In genomic region chr21:31136891-31137290, GRCh38 we compare ENCODE assay signal across 9 cellular contexts.
DNase-seq lines count a peak whose midpoint lies in the region; ATAC-seq and TF ChIP-seq lines count a peak whose summit lies in the region.
"Had no signal": no experiment of that assay in that cellular context is flagged by ENCODE, and none has a peak within 500 bp of the region (broad histone marks: within the 10 kb centered on the region; RNA-seq: fewer than 3 reads in every experiment).

No MANE protein-coding gene starts in this region.

- no peak for TF ChIP-seq POLR2A in adrenal gland (IDR thresholded peaks at IDR 0.05)

- no peaks in the 10 kb centered on the region for H3K9me3 ChIP-seq in adrenal gland (replicated peaks in 1 of 3)

- peaks cover 27% of the 10 kb centered on the region for H3K4me1 Mint-ChIP-seq in activated naive CD8-positive, alpha-beta T cell treated with anti-CD3 and anti-CD28 coated beads, Interleukin-2, amount 50 U/mL, for 24 hours
- peaks cover 25% of the 10 kb centered on the region for H3K4me1 Mint-ChIP-seq in activated naive CD8-positive, alpha-beta T cell treated with anti-CD3 and anti-CD28 coated beads for 36 hours
- peaks cover 29% of the 10 kb centered on the region for H3K4me1 Mint-ChIP-seq in activated T-helper 17 cell treated with anti-CD3 and anti-CD28 coated beads, Interleukin-2, amount 50 U/mL, for 72 hours

- intact Hi-C loops in adrenal gland (cut with DNase I): no loop called here

- WGBS in adrenal gland, 4 donors: 67 to 77% (median 73%) methylated on average over 12 of the region's 12 CpGs

- no peak overlapping the region for H3K4me3 Mint-ChIP-seq in activated naive CD8-positive, alpha-beta T cell treated with anti-CD3 and anti-CD28 coated beads, Interleukin-2, amount 50 U/mL, for 24 hours
- no peak overlapping the region for H3K4me3 Mint-ChIP-seq in activated naive CD8-positive, alpha-beta T cell treated with anti-CD3 and anti-CD28 coated beads for 36 hours
- no peak overlapping the region for H3K4me3 Mint-ChIP-seq in activated T-helper 17 cell treated with anti-CD3 and anti-CD28 coated beads, Interleukin-2, amount 50 U/mL, for 72 hours

- H3K36me3 Mint-ChIP-seq in activated naive CD8-positive, alpha-beta T cell treated with anti-CD3 and anti-CD28 coated beads, Interleukin-2, amount 50 U/mL, for 24 hours (ENCODE audit: low read depth): peaks cover 65% of the 10 kb centered on the region
- H3K36me3 Mint-ChIP-seq in activated naive CD8-positive, alpha-beta T cell treated with anti-CD3 and anti-CD28 coated beads for 36 hours: peaks cover 70% of the 10 kb centered on the region
- H3K36me3 Mint-ChIP-seq in activated T-helper 17 cell treated with anti-CD3 and anti-CD28 coated beads, Interleukin-2, amount 50 U/mL, for 72 hours (ENCODE audit: low read depth): peaks cover 100% of the 10 kb centered on the region

- H3K4me3 ChIP-seq in adrenal gland: no peak overlapping the region

- CTCF ChIA-PET in HEK293T (lab: Yijun Ruan, JAX): no interaction called here

- no peak for ATAC-seq in activated naive CD8-positive, alpha-beta T cell treated with anti-CD3 and anti-CD28 coated beads, Interleukin-2, amount 50 U/mL, for 24 hours
- ATAC-seq in HG03159 (IDR thresholded peaks at IDR 0.05; ENCODE audit: unreplicated experiment): peak; percentile 60
- no peak for ATAC-seq in activated T-helper 17 cell treated with anti-CD3 and anti-CD28 coated beads, Interleukin-2, amount 50 U/mL, for 72 hours (replicated peaks)

- no peaks in the 10 kb centered on the region for H3K27me3 ChIP-seq in adrenal gland

- peaks cover 2% of the 10 kb centered on the region for H3K27me3 Mint-ChIP-seq in activated naive CD8-positive, alpha-beta T cell treated with anti-CD3 and anti-CD28 coated beads, Interleukin-2, amount 50 U/mL, for 24 hours
- no peaks in the 10 kb centered on the region for H3K27me3 Mint-ChIP-seq in activated naive CD8-positive, alpha-beta T cell treated with anti-CD3 and anti-CD28 coated beads for 36 hours
- no peaks in the 10 kb centered on the region for H3K27me3 Mint-ChIP-seq in activated T-helper 17 cell treated with anti-CD3 and anti-CD28 coated beads, Interleukin-2, amount 50 U/mL, for 72 hours

- peak overlapping the region; percentile 16 for H3K27ac Mint-ChIP-seq in activated naive CD8-positive, alpha-beta T cell treated with anti-CD3 and anti-CD28 coated beads, Interleukin-2, amount 50 U/mL, for 24 hours
- no peak overlapping the region for H3K27ac Mint-ChIP-seq in activated naive CD8-positive, alpha-beta T cell treated with anti-CD3 and anti-CD28 coated beads for 36 hours
- H3K27ac Mint-ChIP-seq in activated T-helper 17 cell treated with anti-CD3 and anti-CD28 coated beads, Interleukin-2, amount 50 U/mL, for 72 hours: no peak overlapping the region

- peak in 1 of 6 experiments; percentile 6 for TF ChIP-seq CTCF in adrenal gland (IDR thresholded peaks at IDR 0.05)

- H3K4me1 ChIP-seq in adrenal gland (replicated peaks in 1 of 2): peaks cover 0 to 10% of the 10 kb centered on the region in 2 donors

- H3K27ac ChIP-seq in adrenal gland: no peak overlapping the region

- H3K36me3 ChIP-seq in adrenal gland (replicated peaks in 1 of 2): no peaks in the 10 kb centered on the region

- POLR2A ChIA-PET in HEK293T (lab: Yijun Ruan, JAX): no interaction called here

- DNase-seq in activated naive CD8-positive, alpha-beta T cell treated with anti-CD3 and anti-CD28 coated beads, Interleukin-2, amount 50 U/mL, for 24 hours: no peak
- DNase-seq in activated naive CD8-positive, alpha-beta T cell treated with anti-CD3 and anti-CD28 coated beads for 36 hours: no peak
- DNase-seq in adrenal gland (peak in 6 of 7 donors; percentile 35 to 72 (median 41)), stromal cell of bone marrow (ENCODE audit: low read depth) (peak; percentile 52), NK-92 (lab: John Stamatoyannopoulos, UW; ENCODE audit: unreplicated experiment) (no peak), HEK293T (ENCODE audit: extremely low spot score) (no peak)
- DNase-seq: kidney glomerular epithelial cell had no signal

- H3K9me3 Mint-ChIP-seq in activated naive CD8-positive, alpha-beta T cell treated with anti-CD3 and anti-CD28 coated beads, Interleukin-2, amount 50 U/mL, for 24 hours: no peaks in the 10 kb centered on the region
- H3K9me3 Mint-ChIP-seq in activated naive CD8-positive, alpha-beta T cell treated with anti-CD3 and anti-CD28 coated beads for 36 hours: peaks cover 2% of the 10 kb centered on the region
- no peaks in the 10 kb centered on the region for H3K9me3 Mint-ChIP-seq in activated T-helper 17 cell treated with anti-CD3 and anti-CD28 coated beads, Interleukin-2, amount 50 U/mL, for 72 hours

TF ChIP-seq in HEK293T, 16 proteins besides CTCF, POLR2A, EP300 and RAD21:
- TF ChIP-seq FOXM1 (IDR thresholded peaks at IDR 0.05; ENCODE audit: borderline replicate concordance) (no peak), L3MBTL2 (conservative IDR thresholded peaks at IDR 0.05) (no peak), BHLHE40 (IDR thresholded peaks at IDR 0.05; ENCODE audit: borderline replicate concordance) (no peak), SP1 (IDR thresholded peaks at IDR 0.05) (no peak), PKNOX1 (IDR thresholded peaks at IDR 0.05) (no peak), ARNT (IDR thresholded peaks at IDR 0.05) (no peak), LEF1 (IDR thresholded peaks at IDR 0.05; ENCODE audit: borderline replicate concordance) (no peak), NFRKB (IDR thresholded peaks at IDR 0.05) (no peak), HDGF (IDR thresholded peaks at IDR 0.05; ENCODE audit: borderline replicate concordance) (no peak), FOXK2 (IDR thresholded peaks at IDR 0.05) (no peak), CTBP1 (IDR thresholded peaks at IDR 0.05; ENCODE audit: borderline replicate concordance) (no peak), SUZ12 (IDR thresholded peaks at IDR 0.05) (no peak), TARDBP (IDR thresholded peaks at IDR 0.05) (no peak), ELF4 (IDR thresholded peaks at IDR 0.05) (no peak)

Comparison
In these comparisons a context has a peak if more than half of its experiments do, and no peak if none do; other contexts are left out.
1. DNase-seq: peak in adrenal gland (6 of 7) and stromal cell of bone marrow (single experiment); none in activated naive CD8-positive, alpha-beta T cell treated with anti-CD3 and anti-CD28 coated beads, Interleukin-2, amount 50 U/mL, for 24 hours (single experiment), activated naive CD8-positive, alpha-beta T cell treated with anti-CD3 and anti-CD28 coated beads for 36 hours (single experiment), NK-92 (single experiment) and HEK293T (single experiment).